Comparison of ENCODE assay signal across 8 cellular contexts in the genomic region with DNA sequence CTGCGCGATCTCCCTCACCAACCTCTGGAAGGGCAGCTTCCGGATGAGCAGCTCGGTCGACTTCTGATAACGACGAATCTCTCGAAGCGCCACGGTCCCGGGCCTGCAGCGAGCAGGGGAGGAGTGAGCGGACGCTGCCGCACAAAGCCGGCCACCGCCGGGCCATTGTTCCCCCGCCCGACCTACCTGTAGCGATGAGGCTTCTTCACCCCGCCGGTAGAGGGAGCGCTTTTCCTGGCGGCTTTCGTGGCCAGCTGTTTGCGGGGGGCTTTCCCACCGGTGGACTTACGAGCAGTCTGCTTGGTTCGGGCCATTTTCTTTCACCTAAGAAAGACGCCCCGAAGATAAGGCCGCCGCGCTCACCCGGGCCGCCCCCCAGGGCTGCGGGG. TPM values are rescaled to one million over a fixed set of nuclear protein-coding genes. Genes with fewer than 3 reads are reported as not detected.
A peak's percentile ranks its signal among the peaks of the same experiment; 100 is the strongest.
DNase-seq lines count a peak whose midpoint lies in the region; ATAC-seq and TF ChIP-seq lines count a peak whose summit lies in the region.

No MANE protein-coding gene starts in this region.

- H2BK12ac ChIP-seq in neuronal stem cell (ENCODE audit: low read length), result no peak overlapping the region

- H3K4me2 ChIP-seq in neuronal stem cell (ENCODE audit: insufficient read depth, low read length, poor library complexity, severe bottlenecking), result peak overlapping the region; percentile 43

- ATAC-seq in GM18498 (IDR thresholded peaks at IDR 0.05; ENCODE audit: unreplicated experiment) (peak; percentile 5), HG03354 (IDR thresholded peaks at IDR 0.05; ENCODE audit: poor library complexity, severe bottlenecking, unreplicated experiment) (peak; percentile 8), esophagus mucosa (peak; percentile 4)

- no peak overlapping the region for H4K8ac ChIP-seq in neuronal stem cell (ENCODE audit: low read depth, low read length)

- no peak overlapping the region for H3K27ac ChIP-seq in neuronal stem cell (replicated peaks; ENCODE audit: low read length)

- in situ Hi-C loops in ACHN (cut with HindIII; ENCODE audit: low pct_ligation_motif_present, low pct_unique_long_range_greater_than_20kb, low sequenced_read_pairs), result no loop called here

- H2AFZ ChIP-seq in neuronal stem cell (ENCODE audit: low read length), result no peak overlapping the region

- H2BK5ac ChIP-seq in neuronal stem cell (ENCODE audit: low read length), result peak overlapping the region; percentile 96

- peak overlapping the region; percentile 14 for H2AK5ac ChIP-seq in neuronal stem cell (ENCODE audit: low read depth, low read length)

- peaks cover 0 to 7% of the 10 kb centered on the region in 2 donors for H3K4me1 ChIP-seq in neuronal stem cell (ENCODE audit: control insufficient read depth in 2 of 2, insufficient read depth in 1 of 2, low read depth in 1 of 2, low read length in 2 of 2)

- H3K4me3 ChIP-seq in AG10803 (ENCODE audit: low read length), result peak overlapping the region; percentile 91
- peak overlapping the region; percentile 70 to 98 for H3K4me3 ChIP-seq in neuronal stem cell (ENCODE audit: low read length in 2 of 2)

- no CpG with 5 or more reads among the region's 38 CpGs for WGBS in neuronal stem cell (ENCODE audit: extremely low coverage in 2 of 2, insufficient read length in 2 of 2, insufficient replicate concordance in 1 of 2), 2 donors

- H3K79me1 ChIP-seq in neuronal stem cell (ENCODE audit: low read depth, low read length), result peaks cover 2% of the 10 kb centered on the region

- peaks cover 12 to 44% of the 10 kb centered on the region in 2 donors for H3K36me3 ChIP-seq in neuronal stem cell (replicated peaks in 1 of 2; ENCODE audit: control insufficient read depth in 2 of 2, insufficient read depth in 2 of 2, low read length in 2 of 2)

- H4K91ac ChIP-seq in neuronal stem cell (ENCODE audit: low read depth, low read length, poor library complexity), result no peak overlapping the region

- TF ChIP-seq CTCF in AG10803 (conservative IDR thresholded peaks at IDR 0.05; ENCODE audit: low read length), result peak; percentile 52

- peak overlapping the region; percentile 98 for H3K18ac ChIP-seq in neuronal stem cell (ENCODE audit: low read length)

- no peaks in the 10 kb centered on the region for H3K27me3 ChIP-seq in neuronal stem cell (ENCODE audit: control insufficient read depth in 3 of 3, insufficient read depth in 3 of 3, low read depth in 1 of 3, low read length in 3 of 3)

- H3K14ac ChIP-seq in neuronal stem cell (ENCODE audit: low read length), result peak overlapping the region; percentile 87

- DNase-seq in AG10803 (ENCODE audit: low read depth) (no peak), T-helper 2 cell (peak in 3 of 5 experiments; percentile 42 to 83 (median 72)), neuronal stem cell (ENCODE audit: low spot score) (no peak), ACHN (no peak), NCI-H345 (lab: John Stamatoyannopoulos, UW) (no peak)

- no peak overlapping the region for H3K4ac ChIP-seq in neuronal stem cell (ENCODE audit: low read length)

- no peaks in the 10 kb centered on the region for H3K9me3 ChIP-seq in neuronal stem cell (replicated peaks in 1 of 2; ENCODE audit: control insufficient read depth in 2 of 2, insufficient read depth in 1 of 2, low read depth in 1 of 2, low read length in 2 of 2)

- no peak overlapping the region for H2BK15ac ChIP-seq in neuronal stem cell (ENCODE audit: low read length)

- peak overlapping the region; percentile 78 for H3K9ac ChIP-seq in neuronal stem cell (ENCODE audit: low read depth, low read length, poor library complexity)

- H2BK120ac ChIP-seq in neuronal stem cell (ENCODE audit: low read depth, low read length), result no peak overlapping the region

- H3K23ac ChIP-seq in neuronal stem cell (ENCODE audit: low read depth, low read length, poor library complexity), result peak overlapping the region; percentile 100

RNA-seq across cellular contexts. Expression of gene UNK, which starts 5.8 kb away (rescaled TPM):
- 17.3 TPM for total RNA-seq in esophagus mucosa
- 25.1 TPM for polyA plus RNA-seq in neuronal stem cell (2013, experiment 1 of 2)
- 26.8 TPM for polyA plus RNA-seq in neuronal stem cell (2013, experiment 2 of 2)

RNA-seq across cellular contexts. Expression of gene GALK1, which starts 13.9 kb away (rescaled TPM):
- 29.1 TPM for total RNA-seq in esophagus mucosa
- 20.1 TPM for polyA plus RNA-seq in neuronal stem cell (2013, experiment 1 of 2)
- 18.5 TPM for polyA plus RNA-seq in neuronal stem cell (2013, experiment 2 of 2)

RNA-seq across cellular contexts. Expression of gene ITGB4, which starts 57.6 kb away (rescaled TPM):
- 134 TPM for total RNA-seq in esophagus mucosa
- polyA plus RNA-seq in neuronal stem cell (2013, experiment 1 of 2), result 1.5 TPM
- polyA plus RNA-seq in neuronal stem cell (2013, experiment 2 of 2), result 2.0 TPM

Comparison
In these comparisons a context has a peak if more than half of its experiments do, and no peak if none do; other contexts are left out.
1. DNase-seq: peak in T-helper 2 cell (3 of 5); none in AG10803 (single experiment), neuronal stem cell (single experiment), ACHN (single experiment) and NCI-H345 (single experiment).
2. Peak in every context shown above with its lines, with median percentiles within 50 percentile points of each other: ATAC-seq.